10 cellular contexts compared by ENCODE assay signal in the genomic region with DNA sequence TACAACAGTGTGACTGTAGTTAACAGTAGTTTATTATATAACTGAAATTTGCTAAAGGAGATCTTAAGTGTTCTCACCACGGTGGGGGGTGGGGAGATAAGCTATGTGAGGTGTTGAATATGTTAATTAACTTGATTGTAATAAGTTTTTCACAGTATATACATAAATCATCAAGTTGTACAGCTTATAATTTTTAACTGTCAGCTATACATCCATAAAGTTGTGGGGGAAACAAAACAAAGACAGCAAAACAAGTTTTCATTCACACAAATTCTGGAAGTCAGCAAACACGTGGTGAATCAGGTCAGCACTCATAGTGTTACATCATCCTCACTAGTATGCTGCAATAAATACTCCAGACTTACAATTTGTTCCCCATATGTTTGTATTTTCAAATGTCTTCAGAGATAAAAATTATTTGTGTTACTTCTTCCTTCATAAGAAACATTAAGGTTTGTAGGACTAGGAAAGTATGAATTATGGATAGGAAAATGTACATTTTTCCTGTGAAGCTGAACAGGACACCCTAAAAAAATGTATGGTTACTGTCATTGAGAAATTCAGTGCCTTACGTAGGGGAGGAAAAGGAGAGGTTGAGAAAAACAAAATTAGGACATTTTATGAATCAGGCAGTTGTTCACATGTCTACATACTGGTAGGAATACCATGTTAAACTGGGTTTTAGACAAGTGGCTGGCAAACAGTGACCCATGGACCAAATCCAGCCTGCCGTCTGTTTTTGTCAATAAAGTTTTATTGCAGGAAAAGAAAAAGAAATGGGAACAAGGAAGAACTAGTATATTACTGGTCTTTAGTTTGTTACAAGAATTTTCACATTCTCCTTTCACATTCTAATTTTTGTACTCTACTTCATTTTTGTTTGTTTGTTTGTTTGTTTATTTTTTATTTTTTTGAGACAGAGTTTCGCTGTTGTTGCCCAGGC. TPM values are rescaled to one million over a fixed set of nuclear protein-coding genes. Genes with fewer than 3 reads are reported as not detected.
A peak's percentile ranks its signal among the peaks of the same experiment; 100 is the strongest.
DNase-seq lines count a peak whose midpoint lies in the region; ATAC-seq and TF ChIP-seq lines count a peak whose summit lies in the region.
"Had no signal": no experiment of that assay in that cellular context is flagged by ENCODE, and none has a peak within 500 bp of the region (broad histone marks: within the 10 kb centered on the region; RNA-seq: fewer than 3 reads in every experiment).

No MANE protein-coding gene starts in this region.

- peaks cover 10 to 15% of the 10 kb centered on the region in 2 donors for H3K4me1 ChIP-seq in gastrocnemius medialis

- no peak for TF ChIP-seq POLR2A in gastrocnemius medialis (IDR thresholded peaks at IDR 0.05)

- H3K4me3 ChIP-seq in gastrocnemius medialis, result no peak overlapping the region

- H3K9me3 Mint-ChIP-seq in activated CD8-positive, alpha-beta memory T cell treated with anti-CD3 and anti-CD28 coated beads, Interleukin-2, amount 10 ng/mL, durations not matched to agents 7 days and 5 days (ENCODE audit: low read depth), result no peaks in the 10 kb centered on the region
- H3K9me3 Mint-ChIP-seq in dendritic cell treated with granulocyte-macrophage colony-stimulating factor and Interleukin-4, amounts not matched to agents 40 ng/mL and 50 ng/mL, for 4 days, result no peaks in the 10 kb centered on the region

- peaks cover 75% of the 10 kb centered on the region for H3K36me3 Mint-ChIP-seq in activated CD8-positive, alpha-beta memory T cell treated with anti-CD3 and anti-CD28 coated beads, Interleukin-2, amount 10 ng/mL, durations not matched to agents 7 days and 5 days
- H3K36me3 Mint-ChIP-seq in dendritic cell treated with granulocyte-macrophage colony-stimulating factor and Interleukin-4, amounts not matched to agents 40 ng/mL and 50 ng/mL, for 4 days (ENCODE audit: low read depth), result peaks cover 79% of the 10 kb centered on the region

- CTCF ChIA-PET in activated CD8-positive, alpha-beta memory T cell treated with anti-CD3 and anti-CD28 coated beads, Interleukin-2, amount 10 ng/mL, durations not matched to agents 7 days and 5 days (lab: Charles Lee), result interaction anchor here (1.2 kb wide), 1 partner anchor 26 kb away, joined by 3 read pairs; no protein-coding TSS in a partner anchor

- no peak overlapping the region for H3K4me3 Mint-ChIP-seq in activated CD8-positive, alpha-beta memory T cell treated with anti-CD3 and anti-CD28 coated beads, Interleukin-2, amount 10 ng/mL, durations not matched to agents 7 days and 5 days
- no peak overlapping the region for H3K4me3 Mint-ChIP-seq in dendritic cell treated with granulocyte-macrophage colony-stimulating factor and Interleukin-4, amounts not matched to agents 40 ng/mL and 50 ng/mL, for 4 days

- peaks cover 25% of the 10 kb centered on the region for H3K4me1 Mint-ChIP-seq in activated CD8-positive, alpha-beta memory T cell treated with anti-CD3 and anti-CD28 coated beads, Interleukin-2, amount 10 ng/mL, durations not matched to agents 7 days and 5 days
- H3K4me1 Mint-ChIP-seq in dendritic cell treated with granulocyte-macrophage colony-stimulating factor and Interleukin-4, amounts not matched to agents 40 ng/mL and 50 ng/mL, for 4 days (ENCODE audit: low read depth), result peaks cover 20% of the 10 kb centered on the region

- no peak for TF ChIP-seq CTCF in gastrocnemius medialis (IDR thresholded peaks at IDR 0.05 in 4 of 5, conservative IDR thresholded peaks at IDR 0.05 in 1 of 5)

- H3K9me3 ChIP-seq in gastrocnemius medialis, result no peaks in the 10 kb centered on the region

- ATAC-seq in activated CD8-positive, alpha-beta memory T cell treated with anti-CD3 and anti-CD28 coated beads, Interleukin-2, amount 10 ng/mL, durations not matched to agents 7 days and 5 days, result peak; percentile 20
- ATAC-seq in gastrocnemius medialis, result no peak
- no peak for ATAC-seq in HG02852 (IDR thresholded peaks at IDR 0.05; ENCODE audit: unreplicated experiment)
- no peak for ATAC-seq in HG03135 (IDR thresholded peaks at IDR 0.05; ENCODE audit: unreplicated experiment)

- H3K27ac ChIP-seq in gastrocnemius medialis, result peak overlapping the region in 3 of 4 donors; percentile 19 to 48 (median 24)

- DNase-seq in activated CD8-positive, alpha-beta memory T cell treated with anti-CD3 and anti-CD28 coated beads, Interleukin-2, amount 10 ng/mL, durations not matched to agents 7 days and 5 days, result no peak
- no peak for DNase-seq in activated CD8-positive, alpha-beta memory T cell treated with anti-CD3 and anti-CD28 coated beads, Interleukin-2, amount 50 U/mL, for 4 hours
- DNase-seq in RKO (ENCODE audit: low spot score), result peak; percentile 45
- DNase-seq in gastrocnemius medialis, result no peak
- no peak for DNase-seq in KG1 (lab: John Stamatoyannopoulos, UW)
- DNase-seq: midbrain, NCI-H2107 had no signal

- peak overlapping the region; percentile 54 for H3K27ac Mint-ChIP-seq in activated CD8-positive, alpha-beta memory T cell treated with anti-CD3 and anti-CD28 coated beads, Interleukin-2, amount 10 ng/mL, durations not matched to agents 7 days and 5 days
- peak overlapping the region; percentile 10 for H3K27ac Mint-ChIP-seq in dendritic cell treated with granulocyte-macrophage colony-stimulating factor and Interleukin-4, amounts not matched to agents 40 ng/mL and 50 ng/mL, for 4 days

- in situ Hi-C loops in gastrocnemius medialis (cut with MboI; ENCODE audit: low sequenced_read_pairs in 4 of 4), result loop anchor here in 1 of 4 donors (25.0 kb wide), 1 partner anchor 94 kb away; a partner anchor contains a TSS

- peaks cover 0 to 32% of the 10 kb centered on the region in 2 donors for H3K36me3 ChIP-seq in gastrocnemius medialis

- intact Hi-C loops in dendritic cell treated with granulocyte-macrophage colony-stimulating factor and Interleukin-4, amounts not matched to agents 40 ng/mL and 50 ng/mL, for 4 days (cut with micrococcal nuclease), result loop anchor here (5.0 kb wide), 1 partner anchor 34 kb away; no protein-coding TSS in a partner anchor
- intact Hi-C loops in gastrocnemius medialis (cut with DNase I; ENCODE audit: low total_unique reads), result no loop called here

- no peaks in the 10 kb centered on the region for H3K27me3 Mint-ChIP-seq in activated CD8-positive, alpha-beta memory T cell treated with anti-CD3 and anti-CD28 coated beads, Interleukin-2, amount 10 ng/mL, durations not matched to agents 7 days and 5 days
- H3K27me3 Mint-ChIP-seq in dendritic cell treated with granulocyte-macrophage colony-stimulating factor and Interleukin-4, amounts not matched to agents 40 ng/mL and 50 ng/mL, for 4 days, result no peaks in the 10 kb centered on the region

- no peaks in the 10 kb centered on the region for H3K27me3 ChIP-seq in gastrocnemius medialis

RNA-seq across cellular contexts. Expression of a gene that starts 6.0 kb away (rescaled TPM):
- total RNA-seq in activated CD8-positive, alpha-beta memory T cell treated with anti-CD3 and anti-CD28 coated beads, Interleukin-2, amount 10 ng/mL, durations not matched to agents 7 days and 5 days, result 10 to 100 TPM in 1 of 2 experiments, 1 to 10 TPM in 1; 7.4 to 10.6 TPM
- total RNA-seq in gastrocnemius medialis, result 1 to 10 TPM in 1 of 4 donors, under 1 TPM in 1, not detected in 2; 0.33 to 6.3 TPM
